In genomic region chr1:193712356-193712755, GRCh38 we compare ENCODE assay signal across 23 cellular contexts.
"Had no signal": no experiment of that assay in that cellular context is flagged by ENCODE, and none has a peak within 500 bp of the region (broad histone marks: within the 10 kb centered on the region; RNA-seq: fewer than 3 reads in every experiment).

No MANE protein-coding gene starts in this region.

- ATAC-seq: effector memory CD8-positive, alpha-beta T cell; esophagus mucosa; foreskin keratinocyte; gastrocnemius medialis; gastroesophageal sphincter; heart left ventricle; heart right ventricle had no signal

- H3K4me1 ChIP-seq: colonic mucosa, gastrocnemius medialis, heart left ventricle, heart right ventricle had no signal

- H3K27ac ChIP-seq: colonic mucosa, coronary artery, dorsolateral prefrontal cortex, epithelial cell of prostate, esophagus muscularis mucosa, esophagus squamous epithelium, foreskin keratinocyte, gastrocnemius medialis, gastroesophageal sphincter, heart left ventricle, heart right ventricle had no signal

- H3K27me3 ChIP-seq: colonic mucosa, esophagus muscularis mucosa, esophagus squamous epithelium, foreskin keratinocyte, gastrocnemius medialis, gastroesophageal sphincter, heart left ventricle, heart right ventricle had no signal

- H3K4me3 ChIP-seq: colonic mucosa, coronary artery, dorsolateral prefrontal cortex, esophagus muscularis mucosa, esophagus squamous epithelium, gastrocnemius medialis, gastroesophageal sphincter, heart left ventricle, heart right ventricle had no signal

- H3K9me3 ChIP-seq: colonic mucosa, esophagus muscularis mucosa, esophagus squamous epithelium, gastrocnemius medialis, gastroesophageal sphincter, heart right ventricle had no signal

- DNase-seq: colonic mucosa; cortex of kidney; dermis blood vessel endothelial cell; dorsolateral prefrontal cortex; effector CD4-positive, alpha-beta T cell; effector CD8-positive, alpha-beta T cell; effector memory CD4-positive, alpha-beta T cell; effector memory CD8-positive, alpha-beta T cell; endodermal cell; erythroblast; esophagus squamous epithelium; foreskin fibroblast; foreskin keratinocyte; gastrocnemius medialis; glutamatergic neuron; head of caudate nucleus; heart left ventricle; heart right ventricle had no signal

- H3K36me3 ChIP-seq: colonic mucosa, esophagus muscularis mucosa, esophagus squamous epithelium, gastrocnemius medialis, gastroesophageal sphincter, heart left ventricle, heart right ventricle had no signal
